18 cellular contexts compared by ENCODE assay signal in the genomic region with DNA sequence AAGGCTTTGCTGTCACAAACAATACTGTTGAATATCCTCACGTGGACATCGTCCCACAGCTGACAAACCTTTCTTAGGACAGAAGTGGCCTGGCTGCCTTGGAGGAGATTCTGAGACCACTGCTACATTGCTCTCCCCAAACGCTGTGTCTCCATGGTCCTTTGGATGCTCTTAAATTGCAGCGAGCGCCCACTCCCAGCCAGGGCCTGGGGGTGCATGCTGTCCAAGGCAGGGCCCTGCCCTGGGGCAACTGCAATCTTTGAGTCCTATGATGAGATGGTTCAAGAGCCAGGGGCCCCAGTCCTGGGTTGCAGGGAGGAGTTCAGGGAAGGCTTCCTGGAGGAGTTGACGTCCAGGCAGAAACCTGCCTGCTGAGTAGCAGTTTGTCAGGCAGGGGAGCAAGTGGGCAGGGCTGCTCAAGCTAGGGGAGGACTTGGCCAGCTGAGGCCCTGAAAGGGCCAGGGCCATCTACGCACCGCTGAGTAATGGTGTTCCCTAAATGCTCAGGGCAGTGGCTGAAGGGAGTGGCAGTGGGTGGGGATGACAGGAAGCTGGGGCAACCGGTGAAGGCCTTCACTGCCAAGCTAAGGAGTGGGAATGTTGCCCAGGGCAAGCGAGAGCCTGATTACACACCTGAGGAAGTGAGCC. TPM values are rescaled to one million over a fixed set of nuclear protein-coding genes. Genes with fewer than 3 reads are reported as not detected.
DNase-seq lines count a peak whose midpoint lies in the region; ATAC-seq, FAIRE-seq and TF ChIP-seq lines count a peak whose summit lies in the region.
"Had no signal": no experiment of that assay in that cellular context is flagged by ENCODE, and none has a peak within 500 bp of the region (broad histone marks: within the 10 kb centered on the region; RNA-seq: fewer than 3 reads in every experiment).

No MANE protein-coding gene starts in this region.

- H3K9me3 Mint-ChIP-seq in Calu3 (ENCODE audit: low read depth, unreplicated experiment) (peaks cover 2% of the 10 kb centered on the region), osteocyte (ENCODE audit: unreplicated experiment) (peaks cover 9% of the 10 kb centered on the region)
- H3K9me3 Mint-ChIP-seq: GM23338 had no signal

- FAIRE-seq in RCC 7860 (lab: Jason Lieb, UNC): no peak
- FAIRE-seq: G401.6 had no signal

- H3K4me1 Mint-ChIP-seq in Calu3 (ENCODE audit: low read depth, unreplicated experiment) (peaks cover 49% of the 10 kb centered on the region), osteocyte (ENCODE audit: unreplicated experiment) (peaks cover 3% of the 10 kb centered on the region)

- no TSS peak for BruUV-seq in Calu3 (replicated peaks; lab: Mats Ljungman, UMichigan)

- CTCF ChIA-PET in Calu3 (lab: Charles Lee): interaction anchor here (0.5 kb wide), 1 partner anchor 853 kb away, joined by 8 read pairs; no protein-coding TSS in a partner anchor

- H3K9me3 ChIP-seq in esophagus (ENCODE audit: control insufficient read depth in 2 of 2, insufficient read depth in 1 of 2, low read depth in 1 of 2, low read length in 1 of 2): no peaks in the 10 kb centered on the region
- H3K9me3 ChIP-seq: gastroesophageal sphincter had no signal

- intact Hi-C loops in Calu3 (cut with micrococcal nuclease; ENCODE audit: unreplicated experiment): no loop called here

- no peaks in the 10 kb centered on the region for H3K36me3 ChIP-seq in esophagus (ENCODE audit: control insufficient read depth in 2 of 2, insufficient read depth in 2 of 2, low read length in 1 of 2)
- H3K36me3 ChIP-seq: gastroesophageal sphincter had no signal

- H3K4me3 Mint-ChIP-seq in Calu3 (ENCODE audit: low read depth, unreplicated experiment) (no peak overlapping the region), osteocyte (ENCODE audit: unreplicated experiment) (no peak overlapping the region)
- H3K4me3 Mint-ChIP-seq: GM23338, neural crest cell had no signal

- no peak for TF ChIP-seq CTCF in Calu3 (IDR thresholded peaks at IDR 0.05; ENCODE audit: unreplicated experiment)
- no peak for TF ChIP-seq CTCF in osteocyte (IDR thresholded peaks at IDR 0.05)

- H3K27me3 Mint-ChIP-seq in Calu3 (ENCODE audit: unreplicated experiment): no peaks in the 10 kb centered on the region
- peaks cover 2% of the 10 kb centered on the region for H3K27me3 Mint-ChIP-seq in osteocyte (ENCODE audit: unreplicated experiment)

- H3K4me3 ChIP-seq in esophagus (ENCODE audit: low read depth in 1 of 2, low read length in 2 of 2): no peak overlapping the region
- H3K4me3 ChIP-seq: gastroesophageal sphincter, GM23338 had no signal

- peak overlapping the region; percentile 90 to 91 for H3K27ac ChIP-seq in esophagus (ENCODE audit: low read depth in 2 of 2, low read length in 1 of 2)
- H3K27ac ChIP-seq: gastroesophageal sphincter had no signal

- ATAC-seq in left lobe of liver: no peak
- ATAC-seq: gastroesophageal sphincter, GM23338 had no signal

- 61 to 66% methylated on average over 10 of the region's 10 CpGs for WGBS in esophagus, 2 donors

- peak overlapping the region; percentile 83 for H3K27ac Mint-ChIP-seq in Calu3 (ENCODE audit: unreplicated experiment)
- no peak overlapping the region for H3K27ac Mint-ChIP-seq in osteocyte (ENCODE audit: unreplicated experiment)
- H3K27ac Mint-ChIP-seq: GM23338 had no signal

- H3K27me3 ChIP-seq in esophagus (ENCODE audit: control insufficient read depth in 1 of 2, insufficient read depth in 2 of 2, low read length in 2 of 2): no peaks in the 10 kb centered on the region
- H3K27me3 ChIP-seq: gastroesophageal sphincter had no signal

- peaks cover 28% of the 10 kb centered on the region for H3K36me3 Mint-ChIP-seq in Calu3 (ENCODE audit: insufficient read depth, unreplicated experiment)
- H3K36me3 Mint-ChIP-seq in osteocyte (ENCODE audit: unreplicated experiment): no peaks in the 10 kb centered on the region

- peaks cover 0 to 8% of the 10 kb centered on the region in 2 donors for H3K4me1 ChIP-seq in esophagus (ENCODE audit: control insufficient read depth in 2 of 2, insufficient read depth in 2 of 2, low read length in 1 of 2)
- H3K4me1 ChIP-seq: gastroesophageal sphincter had no signal

- DNase-seq in Calu3: peak; percentile 69
- DNase-seq in LoVo (ENCODE audit: low spot score): peak; percentile 74
- peak; percentile 77 for DNase-seq in osteocyte (ENCODE audit: extremely low spot score, unreplicated experiment)
- DNase-seq in RCC 7860 (ENCODE audit: low spot score): no peak
- DNase-seq in left lobe of liver (ENCODE audit: low spot score): no peak
- no peak for DNase-seq in stimulated activated CD4-positive, alpha-beta T cell treated with anti-CD3 and anti-CD28 coated beads, Interleukin-4, amount 100 ng/mL, for 24 hours
- no peak for DNase-seq in NCI-H1930 (lab: John Stamatoyannopoulos, UW)
- DNase-seq: activated CD4-positive, alpha-beta T cell treated with anti-CD3 and anti-CD28 coated beads, Interleukin-2, amount 50 U/mL, for 48 hours; activated effector memory CD4-positive, alpha-beta T cell treated with Interleukin-2 at 50 U/mL for 16 hours; cerebellar nuclear complex; NCI-H2081; NCI-H524 treated with DMSO at 0.1 percent for 48 hours; stimulated activated CD4-positive, alpha-beta T cell treated with anti-CD3 and anti-CD28 coated beads, Interleukin-15, amount 100 ng/mL, for 24 hours had no signal

RNA-seq across cellular contexts. Expression of gene SDC1, which starts 10.8 kb away (rescaled TPM):
- total RNA-seq in Calu3 (2022) (118 and 136 TPM in 2 replicates), osteocyte (11.1 and 11.6 TPM in 2 replicates), left lobe of liver (537 TPM)
- 100 to 1,000 TPM; 239 to 334 TPM for polyA plus RNA-seq in esophagus

Comparison
In these comparisons a context has a peak if more than half of its experiments do, and no peak if none do; other contexts are left out.
1. DNase-seq: peak in Calu3 (single experiment), LoVo (single experiment) and osteocyte (single experiment); none in RCC 7860 (single experiment), left lobe of liver (single experiment), stimulated activated CD4-positive, alpha-beta T cell treated with anti-CD3 and anti-CD28 coated beads, Interleukin-4, amount 100 ng/mL, for 24 hours (single experiment) and NCI-H1930 (0 of 2).